8 cellular contexts compared by ENCODE assay signal in genomic region chr20:2101935-2102584, GRCh38. TPM values are rescaled to one million over a fixed set of nuclear protein-coding genes. Genes with fewer than 3 reads are reported as not detected.
DNase-seq lines count a peak whose midpoint lies in the region; ATAC-seq and TF ChIP-seq lines count a peak whose summit lies in the region.

No MANE protein-coding gene starts in this region.

- DNase-seq in GDM1 (lab: John Stamatoyannopoulos, UW) (peak; percentile 85), HCEC 1CT (peak; percentile 92), MG63 (peak; percentile 87), fibroblast of the aortic adventitia (ENCODE audit: low read depth) (peak; percentile 94)
- DNase-seq in activated effector memory CD4-positive, alpha-beta T cell treated with anti-CD3 and anti-CD28 coated beads, Interleukin-2, amount 50 U/mL, for 16 hours, result peak; percentile 96
- DNase-seq in stimulated activated naive CD8-positive, alpha-beta T cell treated with anti-CD3 and anti-CD28 coated beads, Interleukin-15, Interleukin-2, amounts not matched to agents 100 U/mL and 50 U/mL, for 24 hours, result peak; percentile 88

- H3K36me3 Mint-ChIP-seq in nephron (ENCODE audit: low read depth), result peaks cover 18% of the 10 kb centered on the region

- H3K4me1 Mint-ChIP-seq in nephron, result peaks cover 30% of the 10 kb centered on the region

- no peaks in the 10 kb centered on the region for H3K9me3 ChIP-seq in MG63

- H3K4me3 ChIP-seq in MG63 (peak overlapping the region; percentile 94), fibroblast of the aortic adventitia (ENCODE audit: low read depth, low read length) (peak overlapping the region; percentile 80)

- TF ChIP-seq POLR2A in Raji (IDR thresholded peaks at IDR 0.05; ENCODE audit: insufficient read depth, low read depth, low read length), result peak; percentile 84

- peaks cover 2% of the 10 kb centered on the region for H3K27me3 Mint-ChIP-seq in nephron (ENCODE audit: low read depth)

- peak overlapping the region; percentile 100 for H3K27ac Mint-ChIP-seq in nephron

- H3K27me3 ChIP-seq in MG63, result no peaks in the 10 kb centered on the region

- peaks cover 10% of the 10 kb centered on the region for H3K36me3 ChIP-seq in MG63

- TF ChIP-seq CTCF in fibroblast of the aortic adventitia (IDR thresholded peaks at IDR 0.05; ENCODE audit: insufficient read depth, low read length) (no peak), nephron (IDR thresholded peaks at IDR 0.05; ENCODE audit: unreplicated experiment in 3 of 3) (no peak)

- H3K9me3 Mint-ChIP-seq in nephron, result no peaks in the 10 kb centered on the region

- peak overlapping the region; percentile 93 to 99 (median 95) for H3K4me3 Mint-ChIP-seq in nephron

- ATAC-seq in stimulated activated naive CD8-positive, alpha-beta T cell treated with anti-CD3 and anti-CD28 coated beads, Interleukin-15, Interleukin-2, amounts not matched to agents 100 U/mL and 50 U/mL, for 24 hours, result peak; percentile 84

RNA-seq across cellular contexts. Expression of gene STK35, which starts 0.4 kb away (rescaled TPM):
- total RNA-seq in MG63 (2014; rRNA removed; shearing (Covaris generic); ENCODE audit: low replicate concordance), result 4.7 and 7.6 TPM in 2 replicates
- total RNA-seq in fibroblast of the aortic adventitia (ENCODE audit: low replicate concordance), result 13.2 and 17.7 TPM in 2 replicates

Comparison
In these comparisons a context has a peak if more than half of its experiments do, and no peak if none do; other contexts are left out.
1. Peak in every context shown above with its lines: DNase-seq, ATAC-seq and H3K4me3 ChIP-seq.